Comparison of ENCODE assay signal across 8 cellular contexts in genomic region chr1:212782422-212783154, GRCh38. TPM values are rescaled to one million over a fixed set of nuclear protein-coding genes. Genes with fewer than 3 reads are reported as not detected.
A peak's percentile ranks its signal among the peaks of the same experiment; 100 is the strongest.
DNase-seq lines count a peak whose midpoint lies in the region; ATAC-seq and TF ChIP-seq lines count a peak whose summit lies in the region.

No MANE protein-coding gene starts in this region.

- WGBS in esophagus muscularis mucosa = 81% methylated on average over 3 of the region's 3 CpGs

- H3K4me3 ChIP-seq in esophagus muscularis mucosa = no peak overlapping the region

- TF ChIP-seq EP300 in esophagus muscularis mucosa (IDR thresholded peaks at IDR 0.05) = no peak

- no peaks in the 10 kb centered on the region for H3K9me3 Mint-ChIP-seq in osteocyte (ENCODE audit: unreplicated experiment)

- peaks cover 0 to 57% (median 38%) of the 10 kb centered on the region in 4 donors for H3K36me3 ChIP-seq in esophagus muscularis mucosa

- no peaks in the 10 kb centered on the region for H3K27me3 ChIP-seq in esophagus muscularis mucosa

- H3K4me1 Mint-ChIP-seq in osteocyte (ENCODE audit: unreplicated experiment) = peaks cover 3% of the 10 kb centered on the region

- DNase-seq in Caki2 (ENCODE audit: low read depth) (peak; percentile 39), HEK293T (ENCODE audit: extremely low spot score) (peak; percentile 20), RWPE1 (ENCODE audit: low spot score) (peak; percentile 8), esophagus muscularis mucosa (ENCODE audit: extremely low spot score) (no peak), osteocyte (ENCODE audit: extremely low spot score, unreplicated experiment) (no peak), cerebellar nuclear complex (lab: John Stamatoyannopoulos, UW) (no peak)
- DNase-seq in stimulated activated CD4-positive, alpha-beta T cell treated with anti-CD3 and anti-CD28 coated beads, Interleukin-2, amount 100 ng/mL, for 48 hours = no peak

- H3K36me3 Mint-ChIP-seq in osteocyte (ENCODE audit: unreplicated experiment) = peaks cover 18% of the 10 kb centered on the region

- H3K4me1 ChIP-seq in esophagus muscularis mucosa = no peaks in the 10 kb centered on the region

- peak; percentile 70 for TF ChIP-seq CTCF in RWPE1 (conservative IDR thresholded peaks at IDR 0.05; ENCODE audit: low read depth)
- peak; percentile 49 to 63 (median 50) for TF ChIP-seq CTCF in esophagus muscularis mucosa (IDR thresholded peaks at IDR 0.05)
- TF ChIP-seq CTCF in osteocyte (IDR thresholded peaks at IDR 0.05) = peak; percentile 71

- no peak overlapping the region for H3K27ac ChIP-seq in RWPE1
- H3K27ac ChIP-seq in esophagus muscularis mucosa (replicated peaks in 1 of 4) = no peak overlapping the region

- no peak for TF ChIP-seq POLR2A in esophagus muscularis mucosa (IDR thresholded peaks at IDR 0.05; ENCODE audit: low read depth)

- H3K27ac Mint-ChIP-seq in osteocyte (ENCODE audit: unreplicated experiment) = peak overlapping the region; percentile 38

- ATAC-seq in GM21360 (IDR thresholded peaks at IDR 0.05; ENCODE audit: unreplicated experiment) = no peak

- intact Hi-C loops in esophagus muscularis mucosa (cut with DNase I) = loop anchor here (5.0 kb wide), 2 partner anchors 115 to 305 kb away; no protein-coding TSS in a partner anchor

- H3K27me3 Mint-ChIP-seq in osteocyte (ENCODE audit: unreplicated experiment) = no peaks in the 10 kb centered on the region

- POLR2A ChIA-PET in HEK293T (lab: Yijun Ruan, JAX) (no interaction called here), RWPE1 (lab: Yijun Ruan, JAX; ENCODE audit: low non-redundant PET) (no interaction called here)

- no peak overlapping the region for H3K4me3 Mint-ChIP-seq in osteocyte (ENCODE audit: unreplicated experiment)

- CTCF ChIA-PET in HEK293T (lab: Yijun Ruan, JAX) = interaction anchor here (0.8 to 1.0 kb wide), 2 partner anchors 9 to 29 kb away, joined by 3 read pairs; no protein-coding TSS in a partner anchor
- CTCF ChIA-PET in RWPE1 (lab: Yijun Ruan, JAX) = interaction anchor here (0.6 to 2.1 kb wide), 6 partner anchors 37 to 325 kb away, joined by 3 to 7 read pairs (median 4); no protein-coding TSS in a partner anchor

- H3K9me3 ChIP-seq in esophagus muscularis mucosa = no peaks in the 10 kb centered on the region

- in situ Hi-C loops in Caki2 (cut with HindIII; ENCODE audit: low pct_unique_long_range_greater_than_20kb, low sequenced_read_pairs) = no loop called here

TF ChIP-seq in HEK293T, 16 proteins besides CTCF, POLR2A, EP300 and RAD21:
- TF ChIP-seq FOXA1 (IDR thresholded peaks at IDR 0.05) (no peak), FOXM1 (IDR thresholded peaks at IDR 0.05; ENCODE audit: borderline replicate concordance) (no peak), SP1 (IDR thresholded peaks at IDR 0.05) (no peak), ELF4 (IDR thresholded peaks at IDR 0.05) (no peak), FOXK2 (IDR thresholded peaks at IDR 0.05) (no peak), SUZ12 (IDR thresholded peaks at IDR 0.05) (no peak), LEF1 (IDR thresholded peaks at IDR 0.05; ENCODE audit: borderline replicate concordance) (no peak), BHLHE40 (IDR thresholded peaks at IDR 0.05; ENCODE audit: borderline replicate concordance) (no peak), NFRKB (IDR thresholded peaks at IDR 0.05) (no peak), TARDBP (IDR thresholded peaks at IDR 0.05) (no peak), ZNF384 (IDR thresholded peaks at IDR 0.05) (no peak), CTBP1 (IDR thresholded peaks at IDR 0.05; ENCODE audit: borderline replicate concordance) (no peak), L3MBTL2 (conservative IDR thresholded peaks at IDR 0.05) (no peak), ARNT (IDR thresholded peaks at IDR 0.05) (no peak), PKNOX1 (IDR thresholded peaks at IDR 0.05) (no peak), HDGF (IDR thresholded peaks at IDR 0.05; ENCODE audit: borderline replicate concordance) (no peak)

RNA-seq across cellular contexts. Expression of gene NSL1, which starts 9.0 kb away (rescaled TPM):
- 54.7 and 65.7 TPM in 2 replicates for total RNA-seq in Caki2 (2014; rRNA removed; shearing (Covaris generic); ENCODE audit: low replicate concordance)
- total RNA-seq in esophagus muscularis mucosa (10 to 100 TPM; 20.0 to 42.0 (median 30.8) TPM), osteocyte (28.7 and 29.4 TPM in 2 replicates)

RNA-seq across cellular contexts. Expression of gene TATDN3, which starts 9.1 kb away (rescaled TPM):
- 11.5 and 11.8 TPM in 2 replicates for total RNA-seq in Caki2 (2014; rRNA removed; shearing (Covaris generic); ENCODE audit: low replicate concordance)
- total RNA-seq in esophagus muscularis mucosa (10 to 100 TPM in 3 of 4 donors, 1 to 10 TPM in 1; 9.9 to 14.1 (median 12.6) TPM), osteocyte (13.0 and 15.6 TPM in 2 replicates)

Comparison
In these comparisons a context has a peak if more than half of its experiments do, and no peak if none do; other contexts are left out.
1. DNase-seq: peak in Caki2 (single experiment), HEK293T (single experiment) and RWPE1 (single experiment); none in esophagus muscularis mucosa (single experiment), osteocyte (single experiment), stimulated activated CD4-positive, alpha-beta T cell treated with anti-CD3 and anti-CD28 coated beads, Interleukin-2, amount 100 ng/mL, for 48 hours (0 of 2) and cerebellar nuclear complex (0 of 2).
2. Peak in every context shown above with its lines, with median percentiles within 50 percentile points of each other: CTCF ChIP-seq.